Comparison of ENCODE assay signal across 1 cellular context in the genomic region with DNA sequence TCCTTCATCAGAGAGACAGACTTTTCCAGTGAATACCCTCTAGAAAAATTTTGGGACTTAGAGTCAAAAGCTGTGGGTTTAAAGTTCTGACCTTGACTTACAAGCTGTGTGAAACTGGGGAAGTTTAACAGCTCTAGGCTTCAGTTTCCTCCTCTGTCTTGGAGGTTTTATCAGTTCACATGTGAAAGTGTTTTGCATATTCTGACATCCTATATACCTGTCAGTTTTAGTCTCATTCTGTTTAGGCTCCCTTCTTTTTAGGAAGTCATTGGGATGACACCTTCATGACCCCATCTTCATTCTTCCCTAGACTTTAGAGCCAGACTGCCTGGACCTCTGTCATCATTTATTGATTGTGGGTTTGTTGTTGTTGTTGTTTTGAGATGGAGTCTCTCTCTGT.
TF ChIP-seq lines count a peak whose summit lies in the region.

No MANE protein-coding gene starts in this region.

TF ChIP-seq in WTC11, 78 proteins besides CTCF, POLR2A, EP300 and RAD21 (continued from another document):
- TF ChIP-seq, protein P1, sequence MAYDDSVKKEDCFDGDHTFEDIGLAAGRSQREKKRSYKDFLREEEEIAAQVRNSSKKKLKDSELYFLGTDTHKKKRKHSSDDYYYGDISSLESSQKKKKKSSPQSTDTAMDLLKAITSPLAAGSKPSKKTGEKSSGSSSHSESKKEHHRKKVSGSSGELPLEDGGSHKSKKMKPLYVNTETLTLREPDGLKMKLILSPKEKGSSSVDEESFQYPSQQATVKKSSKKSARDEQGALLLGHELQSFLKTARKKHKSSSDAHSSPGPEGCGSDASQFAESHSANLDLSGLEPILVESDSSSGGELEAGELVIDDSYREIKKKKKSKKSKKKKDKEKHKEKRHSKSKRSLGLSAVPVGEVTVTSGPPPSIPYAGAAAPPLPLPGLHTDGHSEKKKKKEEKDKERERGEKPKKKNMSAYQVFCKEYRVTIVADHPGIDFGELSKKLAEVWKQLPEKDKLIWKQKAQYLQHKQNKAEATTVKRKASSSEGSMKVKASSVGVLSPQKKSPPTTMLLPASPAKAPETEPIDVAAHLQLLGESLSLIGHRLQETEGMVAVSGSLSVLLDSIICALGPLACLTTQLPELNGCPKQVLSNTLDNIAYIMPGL (CRISPR knock-in tag; IDR thresholded peaks at IDR 0.05) = no peak
- TF ChIP-seq, protein P2, sequence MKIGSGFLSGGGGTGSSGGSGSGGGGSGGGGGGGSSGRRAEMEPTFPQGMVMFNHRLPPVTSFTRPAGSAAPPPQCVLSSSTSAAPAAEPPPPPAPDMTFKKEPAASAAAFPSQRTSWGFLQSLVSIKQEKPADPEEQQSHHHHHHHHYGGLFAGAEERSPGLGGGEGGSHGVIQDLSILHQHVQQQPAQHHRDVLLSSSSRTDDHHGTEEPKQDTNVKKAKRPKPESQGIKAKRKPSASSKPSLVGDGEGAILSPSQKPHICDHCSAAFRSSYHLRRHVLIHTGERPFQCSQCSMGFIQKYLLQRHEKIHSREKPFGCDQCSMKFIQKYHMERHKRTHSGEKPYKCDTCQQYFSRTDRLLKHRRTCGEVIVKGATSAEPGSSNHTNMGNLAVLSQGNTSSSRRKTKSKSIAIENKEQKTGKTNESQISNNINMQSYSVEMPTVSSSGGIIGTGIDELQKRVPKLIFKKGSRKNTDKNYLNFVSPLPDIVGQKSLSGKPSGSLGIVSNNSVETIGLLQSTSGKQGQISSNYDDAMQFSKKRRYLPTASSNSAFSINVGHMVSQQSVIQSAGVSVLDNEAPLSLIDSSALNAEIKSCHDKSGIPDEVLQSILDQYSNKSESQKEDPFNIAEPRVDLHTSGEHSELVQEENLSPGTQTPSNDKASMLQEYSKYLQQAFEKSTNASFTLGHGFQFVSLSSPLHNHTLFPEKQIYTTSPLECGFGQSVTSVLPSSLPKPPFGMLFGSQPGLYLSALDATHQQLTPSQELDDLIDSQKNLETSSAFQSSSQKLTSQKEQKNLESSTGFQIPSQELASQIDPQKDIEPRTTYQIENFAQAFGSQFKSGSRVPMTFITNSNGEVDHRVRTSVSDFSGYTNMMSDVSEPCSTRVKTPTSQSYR (CRISPR knock-in tag; IDR thresholded peaks at IDR 0.05) = no peak
- no peak for TF ChIP-seq EMX1 (CRISPR knock-in tag; IDR thresholded peaks at IDR 0.05)
- TF ChIP-seq ZNF416 (CRISPR knock-in tag; IDR thresholded peaks at IDR 0.05) = no peak
- TF ChIP-seq, protein P3, sequence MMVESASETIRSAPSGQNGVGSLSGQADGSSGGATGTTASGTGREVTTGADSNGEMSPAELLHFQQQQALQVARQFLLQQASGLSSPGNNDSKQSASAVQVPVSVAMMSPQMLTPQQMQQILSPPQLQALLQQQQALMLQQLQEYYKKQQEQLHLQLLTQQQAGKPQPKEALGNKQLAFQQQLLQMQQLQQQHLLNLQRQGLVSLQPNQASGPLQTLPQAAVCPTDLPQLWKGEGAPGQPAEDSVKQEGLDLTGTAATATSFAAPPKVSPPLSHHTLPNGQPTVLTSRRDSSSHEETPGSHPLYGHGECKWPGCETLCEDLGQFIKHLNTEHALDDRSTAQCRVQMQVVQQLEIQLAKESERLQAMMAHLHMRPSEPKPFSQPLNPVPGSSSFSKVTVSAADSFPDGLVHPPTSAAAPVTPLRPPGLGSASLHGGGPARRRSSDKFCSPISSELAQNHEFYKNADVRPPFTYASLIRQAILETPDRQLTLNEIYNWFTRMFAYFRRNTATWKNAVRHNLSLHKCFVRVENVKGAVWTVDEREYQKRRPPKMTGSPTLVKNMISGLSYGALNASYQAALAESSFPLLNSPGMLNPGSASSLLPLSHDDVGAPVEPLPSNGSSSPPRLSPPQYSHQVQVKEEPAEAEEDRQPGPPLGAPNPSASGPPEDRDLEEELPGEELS (CRISPR knock-in tag; IDR thresholded peaks at IDR 0.05) = no peak
- TF ChIP-seq, protein P4, sequence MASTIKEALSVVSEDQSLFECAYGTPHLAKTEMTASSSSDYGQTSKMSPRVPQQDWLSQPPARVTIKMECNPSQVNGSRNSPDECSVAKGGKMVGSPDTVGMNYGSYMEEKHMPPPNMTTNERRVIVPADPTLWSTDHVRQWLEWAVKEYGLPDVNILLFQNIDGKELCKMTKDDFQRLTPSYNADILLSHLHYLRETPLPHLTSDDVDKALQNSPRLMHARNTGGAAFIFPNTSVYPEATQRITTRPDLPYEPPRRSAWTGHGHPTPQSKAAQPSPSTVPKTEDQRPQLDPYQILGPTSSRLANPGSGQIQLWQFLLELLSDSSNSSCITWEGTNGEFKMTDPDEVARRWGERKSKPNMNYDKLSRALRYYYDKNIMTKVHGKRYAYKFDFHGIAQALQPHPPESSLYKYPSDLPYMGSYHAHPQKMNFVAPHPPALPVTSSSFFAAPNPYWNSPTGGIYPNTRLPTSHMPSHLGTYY (CRISPR knock-in tag; IDR thresholded peaks at IDR 0.05) = no peak
- TF ChIP-seq OVOL2 (CRISPR knock-in tag; IDR thresholded peaks at IDR 0.05; ENCODE audit: borderline replicate concordance) = no peak
- no peak for TF ChIP-seq NFATC4 (CRISPR knock-in tag; IDR thresholded peaks at IDR 0.05)
- no peak for TF ChIP-seq TEAD4 (CRISPR knock-in tag; IDR thresholded peaks at IDR 0.05)
